In genomic region chr4:55238407-55238806, GRCh38 we compare ENCODE assay signal across 23 cellular contexts.
DNase-seq lines count a peak whose midpoint lies in the region; ATAC-seq and TF ChIP-seq lines count a peak whose summit lies in the region.
"Had no signal": no experiment of that assay in that cellular context is flagged by ENCODE, and none has a peak within 500 bp of the region (broad histone marks: within the 10 kb centered on the region; RNA-seq: fewer than 3 reads in every experiment).

No MANE protein-coding gene starts in this region.

- H3K9me3 ChIP-seq in BLaER1 (peaks cover 46% of the 10 kb centered on the region), endodermal cell (ENCODE audit: control insufficient read depth, low read length) (peaks cover 18% of the 10 kb centered on the region), colonic mucosa (no peaks in the 10 kb centered on the region)
- H3K9me3 ChIP-seq: A549 had no signal

- peaks cover 15% of the 10 kb centered on the region for H3K27me3 Mint-ChIP-seq in WTC11 (ENCODE audit: low read depth)
- no peaks in the 10 kb centered on the region for H3K27me3 Mint-ChIP-seq in endodermal cell (ENCODE audit: insufficient read depth)

- H3K4me1 Mint-ChIP-seq in WTC11 (peaks cover 2% of the 10 kb centered on the region; the same call in 1 of the 2 replicates), endodermal cell (no peaks in the 10 kb centered on the region)
- H3K4me1 Mint-ChIP-seq: B cell; CD4-positive, CD25-positive, alpha-beta regulatory T cell; CD8-positive, alpha-beta memory T cell had no signal

- H3K4me1 ChIP-seq in BLaER1 = peaks cover 23% of the 10 kb centered on the region
- H3K4me1 ChIP-seq in endodermal cell (ENCODE audit: control insufficient read depth, insufficient read depth, low read length) = no peaks in the 10 kb centered on the region
- no peaks in the 10 kb centered on the region for H3K4me1 ChIP-seq in colonic mucosa
- H3K4me1 ChIP-seq: A549 had no signal

- H3K27ac ChIP-seq in BLaER1 = no peak overlapping the region
- H3K27ac ChIP-seq in endodermal cell (ENCODE audit: low read depth, low read length) = no peak overlapping the region
- no peak overlapping the region for H3K27ac ChIP-seq in colonic mucosa
- H3K27ac ChIP-seq: 22Rv1, A549 had no signal

- intact Hi-C loops in colonic mucosa (cut with DNase I) = no loop called here

- no peak overlapping the region for H3K4me3 ChIP-seq in BLaER1
- peak overlapping the region; percentile 10 for H3K4me3 ChIP-seq in endodermal cell (ENCODE audit: low read length)
- no peak overlapping the region for H3K4me3 ChIP-seq in colonic mucosa
- H3K4me3 ChIP-seq: A549, GM12878 had no signal

- no peaks in the 10 kb centered on the region for H4K20me1 ChIP-seq in BLaER1

- POLR2A ChIA-PET in WTC11 (lab: Charles Lee) = no interaction called here

- CTCF ChIA-PET in WTC11 (lab: Charles Lee) = no interaction called here

- H3K36me3 Mint-ChIP-seq in WTC11 (peaks cover 54% of the 10 kb centered on the region), endodermal cell (ENCODE audit: low read depth) (no peaks in the 10 kb centered on the region)
- H3K36me3 Mint-ChIP-seq: CD14-positive monocyte; CD4-positive, alpha-beta memory T cell; CD4-positive, CD25-positive, alpha-beta regulatory T cell had no signal

- ATAC-seq in WTC11 (no peak), GM21360 (IDR thresholded peaks at IDR 0.05; ENCODE audit: unreplicated experiment) (no peak)
- ATAC-seq: A549, GM12878 had no signal

- TF ChIP-seq CTCF in WTC11 (IDR thresholded peaks at IDR 0.05) = no peak
- no peak for TF ChIP-seq CTCF in endodermal cell (conservative IDR thresholded peaks at IDR 0.05)
- TF ChIP-seq CTCF in colonic mucosa (IDR thresholded peaks at IDR 0.05) = no peak

- H3K27ac Mint-ChIP-seq in WTC11 = no peak overlapping the region
- no peak overlapping the region for H3K27ac Mint-ChIP-seq in endodermal cell
- H3K27ac Mint-ChIP-seq: B cell; CD14-positive monocyte; CD4-positive, alpha-beta memory T cell; CD8-positive, alpha-beta memory T cell had no signal

- DNase-seq in WTC11 (ENCODE audit: low spot score) (no peak), endodermal cell (no peak), colonic mucosa (no peak)
- DNase-seq: AML-193; C1 segment of cervical spinal cord; CD4-positive, alpha-beta memory T cell; CD4-positive, CD25-positive, alpha-beta regulatory T cell; CD8-positive, alpha-beta memory T cell; COR-L47; DMS 273 treated with DMSO at 0.1 percent for 48 hours; DMS153; DMS53; DMS79; DND-41; EL; GDM1 had no signal

- H3K9me3 Mint-ChIP-seq in WTC11 (peaks cover 63% of the 10 kb centered on the region), endodermal cell (peaks cover 36% of the 10 kb centered on the region)

- H3K4me3 Mint-ChIP-seq in WTC11 (no peak overlapping the region), endodermal cell (no peak overlapping the region)
- H3K4me3 Mint-ChIP-seq: B cell; CD4-positive, CD25-positive, alpha-beta regulatory T cell; CD8-positive, alpha-beta memory T cell had no signal

- H3K4me2 ChIP-seq in BLaER1 = peak overlapping the region; percentile 42; the same call in 1 of the 2 replicates
- H3K4me2 ChIP-seq: A549 had no signal

- 100% methylated on average over 2 of the region's 2 CpGs; no CpG with 5 or more reads in 1 of the 2 experiments for WGBS in endodermal cell (ENCODE audit: insufficient coverage in 1 of 2, insufficient read length in 1 of 2), 2 experiments

- no peaks in the 10 kb centered on the region for H3K27me3 ChIP-seq in BLaER1
- no peaks in the 10 kb centered on the region for H3K27me3 ChIP-seq in endodermal cell (ENCODE audit: control insufficient read depth, insufficient read depth, low read length, poor library complexity, severe bottlenecking)
- H3K27me3 ChIP-seq in colonic mucosa = no peaks in the 10 kb centered on the region

- H3K36me3 ChIP-seq in BLaER1 (no peaks in the 10 kb centered on the region), endodermal cell (ENCODE audit: control insufficient read depth, insufficient read depth, low read length) (no peaks in the 10 kb centered on the region), colonic mucosa (no peaks in the 10 kb centered on the region)

- H3K9ac ChIP-seq in BLaER1 = no peak overlapping the region
- H3K9ac ChIP-seq in endodermal cell (ENCODE audit: extremely low read depth, low read length, poor library complexity, severe bottlenecking) = no peak overlapping the region
- H3K9ac ChIP-seq in colonic mucosa (ENCODE audit: low read depth in 2 of 2, low read length in 2 of 2) = no peak overlapping the region

TF ChIP-seq in WTC11, 78 proteins besides CTCF, POLR2A, EP300 and RAD21:
- TF ChIP-seq ZNF317 (CRISPR knock-in tag; IDR thresholded peaks at IDR 0.05; ENCODE audit: borderline replicate concordance, low read depth) = peak; percentile 67; the same call in 1 of the 2 replicates
- TF ChIP-seq, protein P1, sequence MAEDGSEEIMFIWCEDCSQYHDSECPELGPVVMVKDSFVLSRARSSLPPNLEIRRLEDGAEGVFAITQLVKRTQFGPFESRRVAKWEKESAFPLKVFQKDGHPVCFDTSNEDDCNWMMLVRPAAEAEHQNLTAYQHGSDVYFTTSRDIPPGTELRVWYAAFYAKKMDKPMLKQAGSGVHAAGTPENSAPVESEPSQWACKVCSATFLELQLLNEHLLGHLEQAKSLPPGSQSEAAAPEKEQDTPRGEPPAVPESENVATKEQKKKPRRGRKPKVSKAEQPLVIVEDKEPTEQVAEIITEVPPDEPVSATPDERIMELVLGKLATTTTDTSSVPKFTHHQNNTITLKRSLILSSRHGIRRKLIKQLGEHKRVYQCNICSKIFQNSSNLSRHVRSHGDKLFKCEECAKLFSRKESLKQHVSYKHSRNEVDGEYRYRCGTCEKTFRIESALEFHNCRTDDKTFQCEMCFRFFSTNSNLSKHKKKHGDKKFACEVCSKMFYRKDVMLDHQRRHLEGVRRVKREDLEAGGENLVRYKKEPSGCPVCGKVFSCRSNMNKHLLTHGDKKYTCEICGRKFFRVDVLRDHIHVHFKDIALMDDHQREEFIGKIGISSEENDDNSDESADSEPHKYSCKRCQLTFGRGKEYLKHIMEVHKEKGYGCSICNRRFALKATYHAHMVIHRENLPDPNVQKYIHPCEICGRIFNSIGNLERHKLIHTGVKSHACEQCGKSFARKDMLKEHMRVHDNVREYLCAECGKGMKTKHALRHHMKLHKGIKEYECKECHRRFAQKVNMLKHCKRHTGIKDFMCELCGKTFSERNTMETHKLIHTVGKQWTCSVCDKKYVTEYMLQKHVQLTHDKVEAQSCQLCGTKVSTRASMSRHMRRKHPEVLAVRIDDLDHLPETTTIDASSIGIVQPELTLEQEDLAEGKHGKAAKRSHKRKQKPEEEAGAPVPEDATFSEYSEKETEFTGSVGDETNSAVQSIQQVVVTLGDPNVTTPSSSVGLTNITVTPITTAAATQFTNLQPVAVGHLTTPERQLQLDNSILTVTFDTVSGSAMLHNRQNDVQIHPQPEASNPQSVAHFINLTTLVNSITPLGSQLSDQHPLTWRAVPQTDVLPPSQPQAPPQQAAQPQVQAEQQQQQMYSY (CRISPR knock-in tag; IDR thresholded peaks at IDR 0.05) = no peak
